ENCODE assay signal across 21 cellular contexts in genomic region chr16:86914850-86915717, GRCh38.
"Had no signal": no experiment of that assay in that cellular context is flagged by ENCODE, and none has a peak within 500 bp of the region (broad histone marks: within the 10 kb centered on the region; RNA-seq: fewer than 3 reads in every experiment).

No MANE protein-coding gene starts in this region.

- H3K79me2 ChIP-seq: hepatocyte had no signal

- H3K36me3 ChIP-seq: ascending aorta, breast epithelium, tibial nerve, vagina, WERI-Rb-1 had no signal

- H3K27ac ChIP-seq: ascending aorta, breast epithelium, coronary artery, hepatocyte, psoas muscle, tibial nerve, vagina, WERI-Rb-1 had no signal

- H3K4me2 ChIP-seq: hepatocyte had no signal

- H3K4me1 ChIP-seq: ascending aorta, breast epithelium, psoas muscle, vagina had no signal

- ATAC-seq: left colon, psoas muscle had no signal

- DNase-seq: activated CD4-positive, alpha-beta T cell treated with anti-CD3 and anti-CD28 coated beads for 1 hour; activated CD8-positive, alpha-beta memory T cell treated with anti-CD3 and anti-CD28 coated beads for 24 hours; activated CD8-positive, alpha-beta memory T cell treated with anti-CD3 and anti-CD28 coated beads, Interleukin-2, amount 50 U/mL, for 48 hours; activated gamma-delta T cell; activated T-cell treated with anti-CD3 and anti-CD28 coated beads, Interleukin-2, amount 50 U/mL, for 48 hours; effector CD8-positive, alpha-beta T cell; foreskin fibroblast; left colon; mammary epithelial cell; midbrain; psoas muscle; stimulated activated CD4-positive, alpha-beta T cell treated with anti-CD3 and anti-CD28 coated beads, Interleukin-12 subunit alpha, Interleukin-12 subunit beta, amount 100 ng/mL, for 4 hours; stimulated activated CD4-positive, alpha-beta T cell treated with anti-CD3 and anti-CD28 coated beads, Interleukin-1b, Interleukin-23, amount 100 ng/mL, for 48 hours; stimulated activated CD8-positive, alpha-beta memory T cell treated with anti-CD3 and anti-CD28 coated beads, Interleukin-4, amount 100 ng/mL, for 48 hours; WERI-Rb-1 had no signal

- H3K9me3 ChIP-seq: ascending aorta, breast epithelium, psoas muscle, vagina had no signal

- H2AFZ ChIP-seq: hepatocyte had no signal

- H3K4me3 ChIP-seq: ascending aorta, breast epithelium, coronary artery, hepatocyte, psoas muscle, tibial nerve, vagina had no signal

- H3K27me3 ChIP-seq: ascending aorta, hepatocyte, tibial nerve, vagina had no signal
